In the genomic region with DNA sequence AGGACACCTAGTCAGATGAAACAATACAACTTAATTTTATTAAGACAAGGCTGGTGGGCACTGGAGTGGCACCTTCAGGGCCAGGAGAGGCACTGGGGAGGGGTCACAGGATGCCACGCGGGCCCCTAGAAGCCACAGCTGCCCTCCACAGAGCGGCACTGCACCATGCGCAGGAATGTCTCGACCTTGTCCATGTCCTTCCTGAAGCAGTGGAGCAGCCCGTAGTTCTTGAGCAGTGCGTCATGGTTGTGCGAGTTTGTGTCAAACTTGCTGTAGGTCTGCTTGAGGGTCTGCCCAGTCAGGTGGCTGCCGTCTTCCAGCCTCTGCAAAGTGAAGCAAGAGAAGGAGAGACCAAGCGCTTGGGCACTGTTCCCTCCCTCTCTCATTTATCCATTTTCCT, we compare ENCODE assay signal across 7 cellular contexts. TPM values are rescaled to one million over a fixed set of nuclear protein-coding genes. Genes with fewer than 3 reads are reported as not detected.
"Had no signal": no experiment of that assay in that cellular context is flagged by ENCODE, and none has a peak within 500 bp of the region (broad histone marks: within the 10 kb centered on the region; RNA-seq: fewer than 3 reads in every experiment).

No MANE protein-coding gene starts in this region.

RNA-seq across cellular contexts. Expression of a gene that starts 1.5 kb away (rescaled TPM):
- total RNA-seq: GM23248, H4, H7, HepG2, HFFc6, HT1080 had no signal
- polyA plus RNA-seq: GM23248, HepG2, IgD-negative memory B cell had no signal

RNA-seq across cellular contexts. Expression of a gene that starts 9.1 kb away (rescaled TPM):
- total RNA-seq: GM23248, H4, H7, HepG2, HFFc6, HT1080 had no signal
- polyA plus RNA-seq: GM23248, HepG2 had no signal

RNA-seq across cellular contexts. Expression of a gene that starts 13.2 kb away (rescaled TPM):
- total RNA-seq: GM23248, H4, H7, HepG2, HFFc6, HT1080 had no signal
- polyA plus RNA-seq: GM23248, HepG2, IgD-negative memory B cell had no signal

RNA-seq across cellular contexts. Expression of a gene that starts 22.5 kb away (rescaled TPM):
- total RNA-seq: GM23248, H4, HepG2 had no signal
- polyA plus RNA-seq: GM23248, HepG2 had no signal

RNA-seq across cellular contexts. Expression of a gene that starts 27.8 kb away (rescaled TPM):
- total RNA-seq: GM23248, H4, H7, HepG2, HFFc6, HT1080 had no signal
- polyA plus RNA-seq: GM23248, HepG2, IgD-negative memory B cell had no signal
